ENCODE assay signal across 1 cellular context in the genomic region with DNA sequence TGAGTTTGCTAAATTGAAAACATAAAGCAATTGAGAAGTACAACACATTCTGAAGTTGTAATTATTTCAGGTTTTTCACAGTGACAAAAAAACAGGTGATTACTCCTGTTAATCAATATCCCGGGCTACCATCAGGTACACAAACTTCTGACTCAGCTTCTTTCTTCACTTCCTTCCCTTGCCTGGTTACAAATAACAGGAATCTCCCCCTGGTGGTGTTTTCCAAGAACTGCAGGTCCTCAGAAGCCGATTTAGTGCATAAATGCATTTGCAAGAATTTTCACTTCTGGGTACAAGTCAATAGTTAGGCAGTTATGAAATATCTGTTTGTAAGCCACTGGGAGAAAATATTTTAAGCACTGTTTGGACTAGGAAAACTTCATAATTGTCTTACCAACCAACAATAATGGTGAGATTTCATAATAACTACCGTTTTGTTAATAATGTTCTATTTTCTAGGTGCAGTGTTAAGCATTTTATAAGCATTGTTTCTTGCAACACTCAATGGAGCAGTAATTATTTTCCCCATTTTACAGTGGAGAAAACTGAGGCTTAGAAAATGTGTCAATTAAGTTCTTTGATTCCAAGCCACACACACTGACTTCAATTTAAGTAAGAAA.
TF ChIP-seq lines count a peak whose summit lies in the region.

No MANE protein-coding gene starts in this region.

TF ChIP-seq in K562, 482 proteins besides CTCF, POLR2A, EP300 and RAD21 (continued from another document and continues in another):
- TF ChIP-seq DACH1 (IDR thresholded peaks at IDR 0.05; ENCODE audit: partially characterized antibody) (peak; percentile 38), KLF6 (CRISPR knock-in tag; IDR thresholded peaks at IDR 0.05; ENCODE audit: borderline replicate concordance) (no peak), SAFB2 (IDR thresholded peaks at IDR 0.05; ENCODE audit: borderline replicate concordance, low read depth, low read length, severe bottlenecking) (no peak), CREB1 (IDR thresholded peaks at IDR 0.05) (no peak), CREB1 (CRISPR knock-in tag; IDR thresholded peaks at IDR 0.05) (no peak), STAT5A (IDR thresholded peaks at IDR 0.05; ENCODE audit: borderline replicate concordance, low read length) (peak; percentile 10; the same call in 1 of the 2 replicates), ZNF668 (CRISPR knock-in tag; IDR thresholded peaks at IDR 0.05) (no peak), EGR1 (conservative IDR thresholded peaks at IDR 0.05) (no peak), PRPF4 (IDR thresholded peaks at IDR 0.05; ENCODE audit: insufficient read depth, low read depth, low read length, poor library complexity, severe bottlenecking) (no peak), SIN3A (IDR thresholded peaks at IDR 0.05; ENCODE audit: borderline replicate concordance in 2 of 2, control insufficient read depth in 1 of 2, low read depth in 2 of 2, low read length in 2 of 2) (no peak), ZNF79 (CRISPR knock-in tag; IDR thresholded peaks at IDR 0.05; ENCODE audit: low read depth) (no peak), DPF2 (IDR thresholded peaks at IDR 0.05) (peak; percentile 41; the same call in 1 of the 2 replicates), RB1 (IDR thresholded peaks at IDR 0.05; ENCODE audit: low read depth) (no peak), RFX7 (CRISPR knock-in tag; IDR thresholded peaks at IDR 0.05) (no peak), ZKSCAN1 (IDR thresholded peaks at IDR 0.05; ENCODE audit: low read depth, low read length) (no peak), CHD1 (IDR thresholded peaks at IDR 0.05; ENCODE audit: low read length) (no peak), FIP1L1 (IDR thresholded peaks at IDR 0.05; ENCODE audit: low read depth, low read length, poor library complexity, severe bottlenecking) (no peak), FOS (IDR thresholded peaks at IDR 0.05; ENCODE audit: extremely low read depth, insufficient read length) (no peak), CC2D1A (IDR thresholded peaks at IDR 0.05) (0 out of 2 replicates have a peak, but pooled peaks have one; percentile 20), EWSR1 (IDR thresholded peaks at IDR 0.05; ENCODE audit: borderline replicate concordance, low read depth, partially characterized antibody) (no peak), EZH2 (IDR thresholded peaks at IDR 0.05; ENCODE audit: borderline replicate concordance, low read depth, low read length) (no peak), SETDB1 (IDR thresholded peaks at IDR 0.05; ENCODE audit: low read length) (no peak), NR3C1 (CRISPR knock-in tag; IDR thresholded peaks at IDR 0.05) (no peak), PCBP2 (IDR thresholded peaks at IDR 0.05; ENCODE audit: low read depth, low read length, poor library complexity, severe bottlenecking) (no peak), TRIM24 (IDR thresholded peaks at IDR 0.05) (no peak), ADNP (tag; IDR thresholded peaks at IDR 0.05) (no peak), TRIM28 (IDR thresholded peaks at IDR 0.05) (no peak; the same call in 1 of the 2 replicates), ZNF696 (CRISPR knock-in tag; conservative IDR thresholded peaks at IDR 0.05) (no peak), SOX6 (IDR thresholded peaks at IDR 0.05) (peak; percentile 17; the same call in 1 of the 2 replicates), TAF7 (tag; IDR thresholded peaks at IDR 0.05) (no peak), POLR3A (IDR thresholded peaks at IDR 0.05; ENCODE audit: borderline replicate concordance, extremely low read depth, insufficient read depth, insufficient read length) (no peak), CEBPB (tag; IDR thresholded peaks at IDR 0.05) (peak; percentile 81), ZNF184 (CRISPR knock-in tag; IDR thresholded peaks at IDR 0.05) (no peak), GABPB2 (CRISPR knock-in tag; conservative IDR thresholded peaks at IDR 0.05) (no peak), ZBTB1 (CRISPR knock-in tag; IDR thresholded peaks at IDR 0.05; ENCODE audit: borderline replicate concordance, low read depth) (no peak), MAFK (IDR thresholded peaks at IDR 0.05; ENCODE audit: low read length) (peak; percentile 89)
- TF ChIP-seq, protein P1, sequence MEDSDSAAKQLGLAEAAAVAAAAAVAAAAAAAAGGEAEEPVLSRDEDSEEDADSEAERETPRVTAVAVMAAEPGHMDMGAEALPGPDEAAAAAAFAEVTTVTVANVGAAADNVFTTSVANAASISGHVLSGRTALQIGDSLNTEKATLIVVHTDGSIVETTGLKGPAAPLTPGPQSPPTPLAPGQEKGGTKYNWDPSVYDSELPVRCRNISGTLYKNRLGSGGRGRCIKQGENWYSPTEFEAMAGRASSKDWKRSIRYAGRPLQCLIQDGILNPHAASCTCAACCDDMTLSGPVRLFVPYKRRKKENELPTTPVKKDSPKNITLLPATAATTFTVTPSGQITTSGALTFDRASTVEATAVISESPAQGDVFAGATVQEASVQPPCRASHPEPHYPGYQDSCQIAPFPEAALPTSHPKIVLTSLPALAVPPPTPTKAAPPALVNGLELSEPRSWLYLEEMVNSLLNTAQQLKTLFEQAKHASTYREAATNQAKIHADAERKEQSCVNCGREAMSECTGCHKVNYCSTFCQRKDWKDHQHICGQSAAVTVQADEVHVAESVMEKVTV (CRISPR knock-in tag; IDR thresholded peaks at IDR 0.05) = peak; percentile 72
- TF ChIP-seq, protein P2, sequence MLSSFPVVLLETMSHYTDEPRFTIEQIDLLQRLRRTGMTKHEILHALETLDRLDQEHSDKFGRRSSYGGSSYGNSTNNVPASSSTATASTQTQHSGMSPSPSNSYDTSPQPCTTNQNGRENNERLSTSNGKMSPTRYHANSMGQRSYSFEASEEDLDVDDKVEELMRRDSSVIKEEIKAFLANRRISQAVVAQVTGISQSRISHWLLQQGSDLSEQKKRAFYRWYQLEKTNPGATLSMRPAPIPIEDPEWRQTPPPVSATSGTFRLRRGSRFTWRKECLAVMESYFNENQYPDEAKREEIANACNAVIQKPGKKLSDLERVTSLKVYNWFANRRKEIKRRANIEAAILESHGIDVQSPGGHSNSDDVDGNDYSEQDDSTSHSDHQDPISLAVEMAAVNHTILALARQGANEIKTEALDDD (IDR thresholded peaks at IDR 0.05) = peak; percentile 45; the same call in 1 of the 2 replicates
- TF ChIP-seq, protein P3, sequence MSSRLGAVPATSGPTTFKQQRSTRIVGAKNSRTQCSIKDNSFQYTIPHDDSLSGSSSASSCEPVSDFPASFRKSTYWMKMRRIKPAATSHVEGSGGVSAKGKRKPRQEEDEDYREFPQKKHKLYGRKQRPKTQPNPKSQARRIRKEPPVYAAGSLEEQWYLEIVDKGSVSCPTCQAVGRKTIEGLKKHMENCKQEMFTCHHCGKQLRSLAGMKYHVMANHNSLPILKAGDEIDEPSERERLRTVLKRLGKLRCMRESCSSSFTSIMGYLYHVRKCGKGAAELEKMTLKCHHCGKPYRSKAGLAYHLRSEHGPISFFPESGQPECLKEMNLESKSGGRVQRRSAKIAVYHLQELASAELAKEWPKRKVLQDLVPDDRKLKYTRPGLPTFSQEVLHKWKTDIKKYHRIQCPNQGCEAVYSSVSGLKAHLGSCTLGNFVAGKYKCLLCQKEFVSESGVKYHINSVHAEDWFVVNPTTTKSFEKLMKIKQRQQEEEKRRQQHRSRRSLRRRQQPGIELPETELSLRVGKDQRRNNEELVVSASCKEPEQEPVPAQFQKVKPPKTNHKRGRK (tag; IDR thresholded peaks at IDR 0.05) = peak; percentile 68
- TF ChIP-seq, protein P4, sequence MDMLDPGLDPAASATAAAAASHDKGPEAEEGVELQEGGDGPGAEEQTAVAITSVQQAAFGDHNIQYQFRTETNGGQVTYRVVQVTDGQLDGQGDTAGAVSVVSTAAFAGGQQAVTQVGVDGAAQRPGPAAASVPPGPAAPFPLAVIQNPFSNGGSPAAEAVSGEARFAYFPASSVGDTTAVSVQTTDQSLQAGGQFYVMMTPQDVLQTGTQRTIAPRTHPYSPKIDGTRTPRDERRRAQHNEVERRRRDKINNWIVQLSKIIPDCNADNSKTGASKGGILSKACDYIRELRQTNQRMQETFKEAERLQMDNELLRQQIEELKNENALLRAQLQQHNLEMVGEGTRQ (CRISPR knock-in tag; IDR thresholded peaks at IDR 0.05) = no peak
- TF ChIP-seq, protein P5, sequence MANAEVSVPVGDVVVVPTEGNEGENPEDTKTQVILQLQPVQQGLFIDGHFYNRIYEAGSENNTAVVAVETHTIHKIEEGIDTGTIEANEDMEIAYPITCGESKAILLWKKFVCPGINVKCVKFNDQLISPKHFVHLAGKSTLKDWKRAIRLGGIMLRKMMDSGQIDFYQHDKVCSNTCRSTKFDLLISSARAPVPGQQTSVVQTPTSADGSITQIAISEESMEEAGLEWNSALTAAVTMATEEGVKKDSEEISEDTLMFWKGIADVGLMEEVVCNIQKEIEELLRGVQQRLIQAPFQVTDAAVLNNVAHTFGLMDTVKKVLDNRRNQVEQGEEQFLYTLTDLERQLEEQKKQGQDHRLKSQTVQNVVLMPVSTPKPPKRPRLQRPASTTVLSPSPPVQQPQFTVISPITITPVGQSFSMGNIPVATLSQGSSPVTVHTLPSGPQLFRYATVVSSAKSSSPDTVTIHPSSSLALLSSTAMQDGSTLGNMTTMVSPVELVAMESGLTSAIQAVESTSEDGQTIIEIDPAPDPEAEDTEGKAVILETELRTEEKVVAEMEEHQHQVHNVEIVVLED (CRISPR knock-in tag; IDR thresholded peaks at IDR 0.05) = no peak
- TF ChIP-seq, protein P6, sequence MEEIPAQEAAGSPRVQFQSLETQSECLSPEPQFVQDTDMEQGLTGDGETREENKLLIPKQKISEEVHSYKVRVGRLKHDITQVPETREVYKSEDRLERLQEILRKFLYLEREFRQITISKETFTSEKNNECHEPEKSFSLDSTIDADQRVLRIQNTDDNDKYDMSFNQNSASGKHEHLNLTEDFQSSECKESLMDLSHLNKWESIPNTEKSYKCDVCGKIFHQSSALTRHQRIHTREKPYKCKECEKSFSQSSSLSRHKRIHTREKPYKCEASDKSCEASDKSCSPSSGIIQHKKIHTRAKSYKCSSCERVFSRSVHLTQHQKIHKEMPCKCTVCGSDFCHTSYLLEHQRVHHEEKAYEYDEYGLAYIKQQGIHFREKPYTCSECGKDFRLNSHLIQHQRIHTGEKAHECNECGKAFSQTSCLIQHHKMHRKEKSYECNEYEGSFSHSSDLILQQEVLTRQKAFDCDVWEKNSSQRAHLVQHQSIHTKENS (CRISPR knock-in tag; IDR thresholded peaks at IDR 0.05) = no peak
- TF ChIP-seq, protein P7, sequence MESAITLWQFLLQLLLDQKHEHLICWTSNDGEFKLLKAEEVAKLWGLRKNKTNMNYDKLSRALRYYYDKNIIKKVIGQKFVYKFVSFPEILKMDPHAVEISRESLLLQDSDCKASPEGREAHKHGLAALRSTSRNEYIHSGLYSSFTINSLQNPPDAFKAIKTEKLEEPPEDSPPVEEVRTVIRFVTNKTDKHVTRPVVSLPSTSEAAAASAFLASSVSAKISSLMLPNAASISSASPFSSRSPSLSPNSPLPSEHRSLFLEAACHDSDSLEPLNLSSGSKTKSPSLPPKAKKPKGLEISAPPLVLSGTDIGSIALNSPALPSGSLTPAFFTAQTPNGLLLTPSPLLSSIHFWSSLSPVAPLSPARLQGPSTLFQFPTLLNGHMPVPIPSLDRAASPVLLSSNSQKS (CRISPR knock-in tag; IDR thresholded peaks at IDR 0.05) = no peak
- TF ChIP-seq, protein P8, sequence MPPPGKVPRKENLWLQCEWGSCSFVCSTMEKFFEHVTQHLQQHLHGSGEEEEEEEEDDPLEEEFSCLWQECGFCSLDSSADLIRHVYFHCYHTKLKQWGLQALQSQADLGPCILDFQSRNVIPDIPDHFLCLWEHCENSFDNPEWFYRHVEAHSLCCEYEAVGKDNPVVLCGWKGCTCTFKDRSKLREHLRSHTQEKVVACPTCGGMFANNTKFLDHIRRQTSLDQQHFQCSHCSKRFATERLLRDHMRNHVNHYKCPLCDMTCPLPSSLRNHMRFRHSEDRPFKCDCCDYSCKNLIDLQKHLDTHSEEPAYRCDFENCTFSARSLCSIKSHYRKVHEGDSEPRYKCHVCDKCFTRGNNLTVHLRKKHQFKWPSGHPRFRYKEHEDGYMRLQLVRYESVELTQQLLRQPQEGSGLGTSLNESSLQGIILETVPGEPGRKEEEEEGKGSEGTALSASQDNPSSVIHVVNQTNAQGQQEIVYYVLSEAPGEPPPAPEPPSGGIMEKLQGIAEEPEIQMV (tag; conservative IDR thresholded peaks at IDR 0.05; ENCODE audit: low read depth) = 0 out of 2 replicates have a peak, but pooled peaks have one; percentile 14
- TF ChIP-seq, protein P9, sequence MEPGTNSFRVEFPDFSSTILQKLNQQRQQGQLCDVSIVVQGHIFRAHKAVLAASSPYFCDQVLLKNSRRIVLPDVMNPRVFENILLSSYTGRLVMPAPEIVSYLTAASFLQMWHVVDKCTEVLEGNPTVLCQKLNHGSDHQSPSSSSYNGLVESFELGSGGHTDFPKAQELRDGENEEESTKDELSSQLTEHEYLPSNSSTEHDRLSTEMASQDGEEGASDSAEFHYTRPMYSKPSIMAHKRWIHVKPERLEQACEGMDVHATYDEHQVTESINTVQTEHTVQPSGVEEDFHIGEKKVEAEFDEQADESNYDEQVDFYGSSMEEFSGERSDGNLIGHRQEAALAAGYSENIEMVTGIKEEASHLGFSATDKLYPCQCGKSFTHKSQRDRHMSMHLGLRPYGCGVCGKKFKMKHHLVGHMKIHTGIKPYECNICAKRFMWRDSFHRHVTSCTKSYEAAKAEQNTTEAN (CRISPR knock-in tag; IDR thresholded peaks at IDR 0.05) = no peak
- TF ChIP-seq, protein P10, sequence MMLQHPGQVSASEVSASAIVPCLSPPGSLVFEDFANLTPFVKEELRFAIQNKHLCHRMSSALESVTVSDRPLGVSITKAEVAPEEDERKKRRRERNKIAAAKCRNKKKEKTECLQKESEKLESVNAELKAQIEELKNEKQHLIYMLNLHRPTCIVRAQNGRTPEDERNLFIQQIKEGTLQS (IDR thresholded peaks at IDR 0.05) = peak; percentile 47; the same call in 1 of the 2 replicates
- TF ChIP-seq, protein P10 (CRISPR knock-in tag; conservative IDR thresholded peaks at IDR 0.05) = no peak
- TF ChIP-seq, protein P11, sequence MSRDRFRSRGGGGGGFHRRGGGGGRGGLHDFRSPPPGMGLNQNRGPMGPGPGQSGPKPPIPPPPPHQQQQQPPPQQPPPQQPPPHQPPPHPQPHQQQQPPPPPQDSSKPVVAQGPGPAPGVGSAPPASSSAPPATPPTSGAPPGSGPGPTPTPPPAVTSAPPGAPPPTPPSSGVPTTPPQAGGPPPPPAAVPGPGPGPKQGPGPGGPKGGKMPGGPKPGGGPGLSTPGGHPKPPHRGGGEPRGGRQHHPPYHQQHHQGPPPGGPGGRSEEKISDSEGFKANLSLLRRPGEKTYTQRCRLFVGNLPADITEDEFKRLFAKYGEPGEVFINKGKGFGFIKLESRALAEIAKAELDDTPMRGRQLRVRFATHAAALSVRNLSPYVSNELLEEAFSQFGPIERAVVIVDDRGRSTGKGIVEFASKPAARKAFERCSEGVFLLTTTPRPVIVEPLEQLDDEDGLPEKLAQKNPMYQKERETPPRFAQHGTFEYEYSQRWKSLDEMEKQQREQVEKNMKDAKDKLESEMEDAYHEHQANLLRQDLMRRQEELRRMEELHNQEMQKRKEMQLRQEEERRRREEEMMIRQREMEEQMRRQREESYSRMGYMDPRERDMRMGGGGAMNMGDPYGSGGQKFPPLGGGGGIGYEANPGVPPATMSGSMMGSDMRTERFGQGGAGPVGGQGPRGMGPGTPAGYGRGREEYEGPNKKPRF (IDR thresholded peaks at IDR 0.05; ENCODE audit: low read depth, low read length) = no peak
